In genomic region chr1:53986458-53986857, GRCh38 we compare ENCODE assay signal across 37 cellular contexts. TPM values are rescaled to one million over a fixed set of nuclear protein-coding genes. Genes with fewer than 3 reads are reported as not detected.
"Had no signal": no experiment of that assay in that cellular context is flagged by ENCODE, and none has a peak within 500 bp of the region (broad histone marks: within the 10 kb centered on the region; RNA-seq: fewer than 3 reads in every experiment).

No MANE protein-coding gene starts in this region.

- H3K4me1 Mint-ChIP-seq: activated B cell treated with CpG ODN at 0.5 μM for 24 hours; activated T-helper 17 cell treated with anti-CD3 and anti-CD28 coated beads, Interleukin-2, amount 50 U/mL, for 72 hours had no signal

- H3K4me3 ChIP-seq: adrenal gland, body of pancreas, colonic mucosa, esophagus squamous epithelium, gastroesophageal sphincter, heart right ventricle, hepatocyte had no signal

- FAIRE-seq: endometrium, endothelial cell of umbilical vein had no signal

- H3K4me1 ChIP-seq: adrenal gland, colonic mucosa had no signal

- H3K36me3 ChIP-seq: adrenal gland, colonic mucosa, esophagus squamous epithelium, gastroesophageal sphincter, heart right ventricle, WERI-Rb-1 had no signal

- H3K27me3 ChIP-seq: adrenal gland, body of pancreas, colonic mucosa, esophagus squamous epithelium, gastroesophageal sphincter, heart right ventricle, hepatocyte had no signal

- H3K9me3 ChIP-seq: adrenal gland, body of pancreas, colonic mucosa, esophagus squamous epithelium, gastroesophageal sphincter, heart right ventricle had no signal

- DNase-seq: activated B cell treated with CpG ODN at 0.5 μM for 24 hours; activated CD4-positive, alpha-beta T cell treated with anti-CD3 and anti-CD28 coated beads for 48 hours; activated CD4-positive, alpha-beta T cell treated with anti-CD3 and anti-CD28 coated beads, Interleukin-2, amount 50 U/mL, for 1 hour; activated CD4-positive, alpha-beta T cell treated with anti-CD3 and anti-CD28 coated beads, Interleukin-2, amount 50 U/mL, for 48 hours; activated CD8-positive, alpha-beta memory T cell treated with anti-CD3 and anti-CD28 coated beads for 24 hours; activated CD8-positive, alpha-beta T cell treated with anti-CD3 and anti-CD28 coated beads for 36 hours; activated effector memory CD4-positive, alpha-beta T cell treated with Interleukin-2 at 50 U/mL for 16 hours; activated gamma-delta T cell treated with Interleukin-2 at 50 U/mL for 16 hours; activated naive CD4-positive, alpha-beta T cell treated with Interleukin-2 at 50 U/mL for 16 hours; activated T-cell treated with anti-CD3 and anti-CD28 coated beads, Interleukin-2, amount 50 U/mL, for 4 hours; adrenal gland; amygdala; aorta; body of pancreas; caudate nucleus; cerebellar nuclear complex; colonic mucosa; effector CD8-positive, alpha-beta T cell; esophagus squamous epithelium; foreskin melanocyte; heart right ventricle; T1000; WERI-Rb-1 had no signal

- H3K4me3 Mint-ChIP-seq: activated B cell treated with CpG ODN at 0.5 μM for 24 hours; activated CD8-positive, alpha-beta T cell treated with anti-CD3 and anti-CD28 coated beads for 36 hours; activated T-cell treated with anti-CD3 and anti-CD28 coated beads, Interleukin-2, amount 50 U/mL, for 4 hours; activated T-helper 17 cell treated with anti-CD3 and anti-CD28 coated beads, Interleukin-2, amount 50 U/mL, for 72 hours had no signal

- H3K9me3 Mint-ChIP-seq: activated B cell treated with CpG ODN at 0.5 μM for 24 hours; activated CD8-positive, alpha-beta T cell treated with anti-CD3 and anti-CD28 coated beads for 36 hours; activated naive CD4-positive, alpha-beta T cell treated with anti-CD3 and anti-CD28 coated beads, Interleukin-2, amount 50 U/mL, for 72 hours; activated T-helper 17 cell treated with anti-CD3 and anti-CD28 coated beads, Interleukin-2, amount 50 U/mL, for 72 hours had no signal

- H3K27ac ChIP-seq: adrenal gland, body of pancreas, colonic mucosa, epithelial cell of prostate, esophagus squamous epithelium, gastroesophageal sphincter, heart right ventricle, hepatocyte, WERI-Rb-1 had no signal

- ATAC-seq: activated CD4-positive, CD25-positive, alpha-beta regulatory T cell treated with anti-CD3 and anti-CD28 coated beads, Interleukin-2, amount 50 U/mL, for 24 hours; activated CD8-positive, alpha-beta T cell treated with anti-CD3 and anti-CD28 coated beads for 36 hours; activated naive CD4-positive, alpha-beta T cell treated with anti-CD3 and anti-CD28 coated beads, Interleukin-2, amount 50 U/mL, for 72 hours; activated T-cell treated with anti-CD3 and anti-CD28 coated beads, Interleukin-2, amount 50 U/mL, for 4 hours; activated T-helper 17 cell treated with anti-CD3 and anti-CD28 coated beads, Interleukin-2, amount 50 U/mL, for 72 hours; body of pancreas; gastroesophageal sphincter; heart right ventricle had no signal

- H3K36me3 Mint-ChIP-seq: activated naive CD4-positive, alpha-beta T cell treated with anti-CD3 and anti-CD28 coated beads, Interleukin-2, amount 50 U/mL, for 72 hours had no signal

- H3K27ac Mint-ChIP-seq: activated B cell treated with CpG ODN at 0.5 μM for 24 hours; activated CD8-positive, alpha-beta T cell treated with anti-CD3 and anti-CD28 coated beads for 36 hours; activated naive CD4-positive, alpha-beta T cell treated with anti-CD3 and anti-CD28 coated beads, Interleukin-2, amount 50 U/mL, for 72 hours; activated T-helper 17 cell treated with anti-CD3 and anti-CD28 coated beads, Interleukin-2, amount 50 U/mL, for 72 hours had no signal

RNA-seq across cellular contexts. Expression of gene LDLRAD1, which starts 31.5 kb away (rescaled TPM):
- total RNA-seq: activated B cell treated with CpG ODN at 0.5 μM for 24 hours; activated CD8-positive, alpha-beta T cell treated with anti-CD3 and anti-CD28 coated beads for 36 hours; activated naive CD4-positive, alpha-beta T cell treated with anti-CD3 and anti-CD28 coated beads, Interleukin-2, amount 50 U/mL, for 72 hours; activated T-cell treated with anti-CD3 and anti-CD28 coated beads, Interleukin-2, amount 50 U/mL, for 4 hours; activated T-helper 17 cell treated with anti-CD3 and anti-CD28 coated beads, Interleukin-2, amount 50 U/mL, for 72 hours; aorta; body of pancreas; dermis microvascular lymphatic vessel endothelial cell; endothelial cell of umbilical vein; fibroblast of lung; fibroblast of villous mesenchyme; gastroesophageal sphincter; glomerular endothelial cell; heart right ventricle; T-helper 1 cell treated with Interleukin-12 subunit alpha and Interleukin-12 subunit beta and Interleukin-4 antibody, amounts not matched to agents 30 ng/mL and 1 ng/mL, for 36 hours; T-helper 2 cell treated with Interferon-gamma antibody and Interleukin-4, amounts not matched to agents 100 ng/mL and 5 ng/mL, for 36 hours had no signal
